In the genomic region with DNA sequence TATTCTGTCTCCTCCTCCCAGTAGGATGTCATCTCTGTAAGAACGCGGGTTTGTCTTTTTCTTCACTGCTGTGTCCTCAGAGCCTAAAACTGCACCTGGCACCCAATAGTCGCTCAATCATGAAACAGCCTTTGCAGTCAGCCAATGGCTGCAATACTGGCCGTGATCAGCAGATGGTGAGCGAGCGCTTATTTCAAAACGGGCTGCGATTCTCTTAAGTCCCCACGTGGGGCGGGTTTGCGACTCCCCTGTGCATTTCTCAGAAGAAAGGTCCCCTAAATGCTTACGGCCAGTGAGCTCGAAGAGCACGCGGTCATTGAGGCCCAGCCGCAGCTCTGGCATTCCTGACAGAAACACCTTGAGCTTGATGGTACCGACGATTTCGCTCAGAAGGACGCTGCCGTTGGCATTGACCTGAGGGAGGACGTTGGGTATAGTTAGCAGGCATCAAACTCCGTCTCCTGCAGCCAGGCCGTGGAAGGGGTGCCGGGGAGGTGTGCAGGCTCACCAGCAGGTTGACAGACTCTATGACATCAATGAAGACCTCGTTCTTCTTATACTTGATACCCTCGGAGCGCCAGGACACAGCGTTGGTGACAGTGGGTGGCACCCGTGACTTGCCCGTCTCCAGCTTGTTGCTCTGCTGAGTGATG, we compare ENCODE assay signal across 1 cellular context.
A peak's percentile ranks its signal among the peaks of the same experiment; 100 is the strongest.
TF ChIP-seq lines count a peak whose summit lies in the region.

No MANE protein-coding gene starts in this region.

TF ChIP-seq in GM12878, 131 proteins besides CTCF, POLR2A, EP300 and RAD21 (continues in another document):
- TF ChIP-seq, protein P1, sequence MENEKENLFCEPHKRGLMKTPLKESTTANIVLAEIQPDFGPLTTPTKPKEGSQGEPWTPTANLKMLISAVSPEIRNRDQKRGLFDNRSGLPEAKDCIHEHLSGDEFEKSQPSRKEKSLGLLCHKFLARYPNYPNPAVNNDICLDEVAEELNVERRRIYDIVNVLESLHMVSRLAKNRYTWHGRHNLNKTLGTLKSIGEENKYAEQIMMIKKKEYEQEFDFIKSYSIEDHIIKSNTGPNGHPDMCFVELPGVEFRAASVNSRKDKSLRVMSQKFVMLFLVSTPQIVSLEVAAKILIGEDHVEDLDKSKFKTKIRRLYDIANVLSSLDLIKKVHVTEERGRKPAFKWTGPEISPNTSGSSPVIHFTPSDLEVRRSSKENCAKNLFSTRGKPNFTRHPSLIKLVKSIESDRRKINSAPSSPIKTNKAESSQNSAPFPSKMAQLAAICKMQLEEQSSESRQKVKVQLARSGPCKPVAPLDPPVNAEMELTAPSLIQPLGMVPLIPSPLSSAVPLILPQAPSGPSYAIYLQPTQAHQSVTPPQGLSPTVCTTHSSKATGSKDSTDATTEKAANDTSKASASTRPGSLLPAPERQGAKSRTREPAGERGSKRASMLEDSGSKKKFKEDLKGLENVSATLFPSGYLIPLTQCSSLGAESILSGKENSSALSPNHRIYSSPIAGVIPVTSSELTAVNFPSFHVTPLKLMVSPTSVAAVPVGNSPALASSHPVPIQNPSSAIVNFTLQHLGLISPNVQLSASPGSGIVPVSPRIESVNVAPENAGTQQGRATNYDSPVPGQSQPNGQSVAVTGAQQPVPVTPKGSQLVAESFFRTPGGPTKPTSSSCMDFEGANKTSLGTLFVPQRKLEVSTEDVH (IDR thresholded peaks at IDR 0.05; ENCODE audit: low read depth, partially characterized antibody): no peak
- TF ChIP-seq, protein P2, sequence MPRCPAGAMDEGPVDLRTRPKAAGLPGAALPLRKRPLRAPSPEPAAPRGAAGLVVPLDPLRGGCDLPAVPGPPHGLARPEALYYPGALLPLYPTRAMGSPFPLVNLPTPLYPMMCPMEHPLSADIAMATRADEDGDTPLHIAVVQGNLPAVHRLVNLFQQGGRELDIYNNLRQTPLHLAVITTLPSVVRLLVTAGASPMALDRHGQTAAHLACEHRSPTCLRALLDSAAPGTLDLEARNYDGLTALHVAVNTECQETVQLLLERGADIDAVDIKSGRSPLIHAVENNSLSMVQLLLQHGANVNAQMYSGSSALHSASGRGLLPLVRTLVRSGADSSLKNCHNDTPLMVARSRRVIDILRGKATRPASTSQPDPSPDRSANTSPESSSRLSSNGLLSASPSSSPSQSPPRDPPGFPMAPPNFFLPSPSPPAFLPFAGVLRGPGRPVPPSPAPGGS (IDR thresholded peaks at IDR 0.05; ENCODE audit: borderline replicate concordance, insufficient read depth, low read depth, low read length, poor library complexity, severe bottlenecking): no peak
- no peak for TF ChIP-seq MEF2A (IDR thresholded peaks at IDR 0.05; ENCODE audit: insufficient read depth, low read depth, low read length)
- no peak for TF ChIP-seq TAF1 (IDR thresholded peaks at IDR 0.05; ENCODE audit: borderline replicate concordance, low read depth, low read length)
- TF ChIP-seq FOXM1 (IDR thresholded peaks at IDR 0.05; ENCODE audit: low read depth, low read length): peak; percentile 70
- no peak for TF ChIP-seq JUNB (IDR thresholded peaks at IDR 0.05)
- no peak for TF ChIP-seq STAT3 (IDR thresholded peaks at IDR 0.05; ENCODE audit: low read depth, low read length)
- TF ChIP-seq TARDBP (IDR thresholded peaks at IDR 0.05; ENCODE audit: borderline replicate concordance): no peak
- TF ChIP-seq SMARCA5 (IDR thresholded peaks at IDR 0.05): peak; percentile 92
- no peak for TF ChIP-seq YBX1 (IDR thresholded peaks at IDR 0.05)
- TF ChIP-seq MYB (IDR thresholded peaks at IDR 0.05; ENCODE audit: borderline replicate concordance, low read depth, low read length): no peak
- TF ChIP-seq, protein P3, sequence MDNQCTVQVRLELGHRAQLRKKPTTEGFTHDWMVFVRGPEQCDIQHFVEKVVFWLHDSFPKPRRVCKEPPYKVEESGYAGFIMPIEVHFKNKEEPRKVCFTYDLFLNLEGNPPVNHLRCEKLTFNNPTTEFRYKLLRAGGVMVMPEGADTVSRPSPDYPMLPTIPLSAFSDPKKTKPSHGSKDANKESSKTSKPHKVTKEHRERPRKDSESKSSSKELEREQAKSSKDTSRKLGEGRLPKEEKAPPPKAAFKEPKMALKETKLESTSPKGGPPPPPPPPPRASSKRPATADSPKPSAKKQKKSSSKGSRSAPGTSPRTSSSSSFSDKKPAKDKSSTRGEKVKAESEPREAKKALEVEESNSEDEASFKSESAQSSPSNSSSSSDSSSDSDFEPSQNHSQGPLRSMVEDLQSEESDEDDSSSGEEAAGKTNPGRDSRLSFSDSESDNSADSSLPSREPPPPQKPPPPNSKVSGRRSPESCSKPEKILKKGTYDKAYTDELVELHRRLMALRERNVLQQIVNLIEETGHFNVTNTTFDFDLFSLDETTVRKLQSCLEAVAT (IDR thresholded peaks at IDR 0.05): 0 out of 2 replicates have a peak, but pooled peaks have one; percentile 28
- TF ChIP-seq IKZF2 (IDR thresholded peaks at IDR 0.05): no peak
- TF ChIP-seq RB1 (IDR thresholded peaks at IDR 0.05; ENCODE audit: borderline replicate concordance): peak; percentile 43; the same call in 1 of the 2 replicates
- TF ChIP-seq EZH2 (IDR thresholded peaks at IDR 0.05; ENCODE audit: borderline replicate concordance, control insufficient read depth, low read depth, low read length): no peak
- TF ChIP-seq TCF12 (IDR thresholded peaks at IDR 0.05; ENCODE audit: low read depth, low read length): no peak
- peak; percentile 9; the same call in 1 of the 2 replicates for TF ChIP-seq USF2 (IDR thresholded peaks at IDR 0.05; ENCODE audit: borderline replicate concordance, low read depth, low read length)
- no peak for TF ChIP-seq IRF3 (IDR thresholded peaks at IDR 0.05)
- TF ChIP-seq, protein P4, sequence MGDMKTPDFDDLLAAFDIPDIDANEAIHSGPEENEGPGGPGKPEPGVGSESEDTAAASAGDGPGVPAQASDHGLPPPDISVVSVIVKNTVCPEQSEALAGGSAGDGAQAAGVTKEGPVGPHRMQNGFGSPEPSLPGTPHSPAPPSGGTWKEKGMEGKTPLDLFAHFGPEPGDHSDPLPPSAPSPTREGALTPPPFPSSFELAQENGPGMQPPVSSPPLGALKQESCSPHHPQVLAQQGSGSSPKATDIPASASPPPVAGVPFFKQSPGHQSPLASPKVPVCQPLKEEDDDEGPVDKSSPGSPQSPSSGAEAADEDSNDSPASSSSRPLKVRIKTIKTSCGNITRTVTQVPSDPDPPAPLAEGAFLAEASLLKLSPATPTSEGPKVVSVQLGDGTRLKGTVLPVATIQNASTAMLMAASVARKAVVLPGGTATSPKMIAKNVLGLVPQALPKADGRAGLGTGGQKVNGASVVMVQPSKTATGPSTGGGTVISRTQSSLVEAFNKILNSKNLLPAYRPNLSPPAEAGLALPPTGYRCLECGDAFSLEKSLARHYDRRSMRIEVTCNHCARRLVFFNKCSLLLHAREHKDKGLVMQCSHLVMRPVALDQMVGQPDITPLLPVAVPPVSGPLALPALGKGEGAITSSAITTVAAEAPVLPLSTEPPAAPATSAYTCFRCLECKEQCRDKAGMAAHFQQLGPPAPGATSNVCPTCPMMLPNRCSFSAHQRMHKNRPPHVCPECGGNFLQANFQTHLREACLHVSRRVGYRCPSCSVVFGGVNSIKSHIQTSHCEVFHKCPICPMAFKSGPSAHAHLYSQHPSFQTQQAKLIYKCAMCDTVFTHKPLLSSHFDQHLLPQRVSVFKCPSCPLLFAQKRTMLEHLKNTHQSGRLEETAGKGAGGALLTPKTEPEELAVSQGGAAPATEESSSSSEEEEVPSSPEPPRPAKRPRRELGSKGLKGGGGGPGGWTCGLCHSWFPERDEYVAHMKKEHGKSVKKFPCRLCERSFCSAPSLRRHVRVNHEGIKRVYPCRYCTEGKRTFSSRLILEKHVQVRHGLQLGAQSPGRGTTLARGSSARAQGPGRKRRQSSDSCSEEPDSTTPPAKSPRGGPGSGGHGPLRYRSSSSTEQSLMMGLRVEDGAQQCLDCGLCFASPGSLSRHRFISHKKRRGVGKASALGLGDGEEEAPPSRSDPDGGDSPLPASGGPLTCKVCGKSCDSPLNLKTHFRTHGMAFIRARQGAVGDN (IDR thresholded peaks at IDR 0.05): no peak
- no peak for TF ChIP-seq NR2F1 (conservative IDR thresholded peaks at IDR 0.05)
- TF ChIP-seq BCL11A (IDR thresholded peaks at IDR 0.05; ENCODE audit: low read depth, low read length): no peak
- no peak for TF ChIP-seq KAT2A (conservative IDR thresholded peaks at IDR 0.05; ENCODE audit: control insufficient read depth, low read depth, low read length)
- TF ChIP-seq HCFC1 (IDR thresholded peaks at IDR 0.05; ENCODE audit: low read length): no peak
- TF ChIP-seq CHD1 (IDR thresholded peaks at IDR 0.05; ENCODE audit: low read depth, low read length): no peak
- TF ChIP-seq, protein P5, sequence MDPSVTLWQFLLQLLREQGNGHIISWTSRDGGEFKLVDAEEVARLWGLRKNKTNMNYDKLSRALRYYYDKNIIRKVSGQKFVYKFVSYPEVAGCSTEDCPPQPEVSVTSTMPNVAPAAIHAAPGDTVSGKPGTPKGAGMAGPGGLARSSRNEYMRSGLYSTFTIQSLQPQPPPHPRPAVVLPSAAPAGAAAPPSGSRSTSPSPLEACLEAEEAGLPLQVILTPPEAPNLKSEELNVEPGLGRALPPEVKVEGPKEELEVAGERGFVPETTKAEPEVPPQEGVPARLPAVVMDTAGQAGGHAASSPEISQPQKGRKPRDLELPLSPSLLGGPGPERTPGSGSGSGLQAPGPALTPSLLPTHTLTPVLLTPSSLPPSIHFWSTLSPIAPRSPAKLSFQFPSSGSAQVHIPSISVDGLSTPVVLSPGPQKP (IDR thresholded peaks at IDR 0.05; ENCODE audit: low read depth, low read length): no peak; the same call in 1 of the 2 replicates
- no peak for TF ChIP-seq CREM (IDR thresholded peaks at IDR 0.05; ENCODE audit: low read depth)
- TF ChIP-seq ATF3 (IDR thresholded peaks at IDR 0.05; ENCODE audit: borderline replicate concordance, extremely low read depth, low read depth, low read length): 0 out of 2 replicates have a peak, but pooled peaks have one; percentile 57
- TF ChIP-seq DPF2 (IDR thresholded peaks at IDR 0.05): no peak
- no peak for TF ChIP-seq BACH1 (IDR thresholded peaks at IDR 0.05; ENCODE audit: borderline replicate concordance)
- TF ChIP-seq, protein P6, sequence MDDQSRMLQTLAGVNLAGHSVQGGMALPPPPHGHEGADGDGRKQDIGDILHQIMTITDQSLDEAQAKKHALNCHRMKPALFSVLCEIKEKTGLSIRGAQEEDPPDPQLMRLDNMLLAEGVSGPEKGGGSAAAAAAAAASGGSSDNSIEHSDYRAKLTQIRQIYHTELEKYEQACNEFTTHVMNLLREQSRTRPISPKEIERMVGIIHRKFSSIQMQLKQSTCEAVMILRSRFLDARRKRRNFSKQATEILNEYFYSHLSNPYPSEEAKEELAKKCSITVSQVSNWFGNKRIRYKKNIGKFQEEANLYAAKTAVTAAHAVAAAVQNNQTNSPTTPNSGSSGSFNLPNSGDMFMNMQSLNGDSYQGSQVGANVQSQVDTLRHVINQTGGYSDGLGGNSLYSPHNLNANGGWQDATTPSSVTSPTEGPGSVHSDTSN (IDR thresholded peaks at IDR 0.05; ENCODE audit: insufficient replicate concordance, low read depth, low read length): peak; percentile 11
- peak; percentile 54; the same call in 1 of the 2 replicates for TF ChIP-seq NBN (IDR thresholded peaks at IDR 0.05)
- no peak for TF ChIP-seq NFXL1 (IDR thresholded peaks at IDR 0.05; ENCODE audit: borderline replicate concordance)
- no peak for TF ChIP-seq ZBED1 (IDR thresholded peaks at IDR 0.05; ENCODE audit: borderline replicate concordance)
- TF ChIP-seq PAX5 (IDR thresholded peaks at IDR 0.05; ENCODE audit: borderline replicate concordance, low read depth, low read length): no peak
- TF ChIP-seq POLR2AphosphoS5 (IDR thresholded peaks at IDR 0.05; ENCODE audit: low read length): no peak
- TF ChIP-seq POLR2AphosphoS2 (IDR thresholded peaks at IDR 0.05; ENCODE audit: low read depth, low read length): no peak
- peak; percentile 14 for TF ChIP-seq USF1 (IDR thresholded peaks at IDR 0.05; ENCODE audit: borderline replicate concordance, extremely low read length, insufficient read depth, low read depth, low read length)
- no peak for TF ChIP-seq NFYA (IDR thresholded peaks at IDR 0.05; ENCODE audit: borderline replicate concordance, low read depth, low read length)
- no peak for TF ChIP-seq MYC (IDR thresholded peaks at IDR 0.05; ENCODE audit: insufficient read depth, insufficient read length, insufficient replicate concordance, low read length, severe bottlenecking)
- TF ChIP-seq MTA2 (IDR thresholded peaks at IDR 0.05; ENCODE audit: low read depth): no peak
- no peak for TF ChIP-seq FOS (IDR thresholded peaks at IDR 0.05; ENCODE audit: borderline replicate concordance, extremely low read depth, insufficient read length)
- TF ChIP-seq, protein P7, sequence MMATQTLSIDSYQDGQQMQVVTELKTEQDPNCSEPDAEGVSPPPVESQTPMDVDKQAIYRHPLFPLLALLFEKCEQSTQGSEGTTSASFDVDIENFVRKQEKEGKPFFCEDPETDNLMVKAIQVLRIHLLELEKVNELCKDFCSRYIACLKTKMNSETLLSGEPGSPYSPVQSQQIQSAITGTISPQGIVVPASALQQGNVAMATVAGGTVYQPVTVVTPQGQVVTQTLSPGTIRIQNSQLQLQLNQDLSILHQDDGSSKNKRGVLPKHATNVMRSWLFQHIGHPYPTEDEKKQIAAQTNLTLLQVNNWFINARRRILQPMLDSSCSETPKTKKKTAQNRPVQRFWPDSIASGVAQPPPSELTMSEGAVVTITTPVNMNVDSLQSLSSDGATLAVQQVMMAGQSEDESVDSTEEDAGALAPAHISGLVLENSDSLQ (IDR thresholded peaks at IDR 0.05): no peak
- TF ChIP-seq CEBPB (IDR thresholded peaks at IDR 0.05; ENCODE audit: borderline replicate concordance in 1 of 2, low read depth in 2 of 2, low read length in 2 of 2): no peak
- TF ChIP-seq ESRRA (IDR thresholded peaks at IDR 0.05; ENCODE audit: low read length): no peak
- no peak for TF ChIP-seq SREBF2 (IDR thresholded peaks at IDR 0.05; ENCODE audit: low read length)
